ENCODE assay signal across 27 cellular contexts in genomic region chr22:49519117-49519737, GRCh38.
"Had no signal": no experiment of that assay in that cellular context is flagged by ENCODE, and none has a peak within 500 bp of the region (broad histone marks: within the 10 kb centered on the region; RNA-seq: fewer than 3 reads in every experiment).

No MANE protein-coding gene starts in this region.

- DNase-seq: cortex of kidney; effector CD8-positive, alpha-beta T cell; gastrocnemius medialis; heart right ventricle; hypothalamus; left lung; mesenchymal stem cell; naive thymus-derived CD4-positive, alpha-beta T cell; nucleus accumbens; pancreas; right cardiac atrium; spleen; stimulated activated CD4-positive, alpha-beta T cell treated with anti-CD3 and anti-CD28 coated beads, Interleukin-15, amount 100 ng/mL, for 24 hours; stimulated activated CD4-positive, alpha-beta T cell treated with anti-CD3 and anti-CD28 coated beads, Interleukin-1b, Interleukin-23, amount 100 ng/mL, for 48 hours; stimulated activated CD4-positive, alpha-beta T cell treated with anti-CD3 and anti-CD28 coated beads, Interleukin-4, amount 100 ng/mL, for 24 hours; upper lobe of right lung had no signal

- H3K27me3 Mint-ChIP-seq: stimulated activated memory B cell treated with anti-CD40 and anti-IgM and Interleukin-4, amounts not matched to agents 10 μg/mL and 1 μg/mL and 100 μg/mL, for 72 hours had no signal

- H3K4me3 Mint-ChIP-seq: naive thymus-derived CD4-positive, alpha-beta T cell; neural crest cell; stimulated activated memory B cell treated with anti-CD40 and anti-IgM and Interleukin-4, amounts not matched to agents 10 μg/mL and 1 μg/mL and 100 μg/mL, for 72 hours; stimulated activated naive CD8-positive, alpha-beta T cell treated with anti-CD3 and anti-CD28 coated beads, Interleukin-15, Interleukin-2, amounts not matched to agents 100 ng/mL and 50 ng/mL, for 24 hours had no signal

- H3K9me3 Mint-ChIP-seq: neural crest cell; stimulated activated naive CD8-positive, alpha-beta T cell treated with anti-CD3 and anti-CD28 coated beads, Interleukin-15, Interleukin-2, amounts not matched to agents 100 ng/mL and 50 ng/mL, for 24 hours had no signal

- H3K9me3 ChIP-seq: gastrocnemius medialis, left lung, pancreas, upper lobe of right lung, vagina had no signal

- H3K27me3 ChIP-seq: dorsolateral prefrontal cortex, spleen, tibial nerve, upper lobe of right lung, vagina had no signal

- H3K4me3 ChIP-seq: dorsolateral prefrontal cortex, esophagus muscularis mucosa, gastrocnemius medialis, heart right ventricle, left lung, lung, pancreas, spleen, tibial nerve, upper lobe of right lung, vagina had no signal

- H3K4me1 ChIP-seq: esophagus muscularis mucosa, left lung, pancreas, tibial nerve, vagina had no signal

- H3K27ac Mint-ChIP-seq: naive thymus-derived CD4-positive, alpha-beta T cell; progenitor cell of endocrine pancreas; stimulated activated memory B cell treated with anti-CD40 and anti-IgM and Interleukin-4, amounts not matched to agents 10 μg/mL and 1 μg/mL and 100 μg/mL, for 72 hours; stimulated activated naive CD8-positive, alpha-beta T cell treated with anti-CD3 and anti-CD28 coated beads, Interleukin-15, Interleukin-2, amounts not matched to agents 100 ng/mL and 50 ng/mL, for 24 hours had no signal

- ATAC-seq: gastrocnemius medialis; heart right ventricle; left lung; naive thymus-derived CD4-positive, alpha-beta T cell; pancreas; right cardiac atrium; stimulated activated memory B cell treated with anti-CD40 and anti-IgM and Interleukin-4, amounts not matched to agents 10 μg/mL and 1 μg/mL and 100 μg/mL, for 72 hours; upper lobe of right lung had no signal

- H3K36me3 ChIP-seq: esophagus muscularis mucosa, gastrocnemius medialis, heart right ventricle, left lung, pancreas, spleen, tibial nerve, upper lobe of right lung, vagina had no signal

- FAIRE-seq: islet of Langerhans, pancreas had no signal

- H3K27ac ChIP-seq: dorsolateral prefrontal cortex, epithelial cell of prostate, esophagus muscularis mucosa, gastrocnemius medialis, heart right ventricle, left lung, pancreas, spleen, tibial nerve, upper lobe of right lung, vagina had no signal
